Comparison of ENCODE assay signal across 1 cellular context in genomic region chr17:7328840-7329359, GRCh38.
A peak's percentile ranks its signal among the peaks of the same experiment; 100 is the strongest.
TF ChIP-seq lines count a peak whose summit lies in the region.

TSS of gene NEURL4 (minus strand) at chr17:7329335. CDS start at chr17:7329312, 23 bp downstream.

TF ChIP-seq in GM12878, 131 proteins besides CTCF, POLR2A, EP300 and RAD21 (continued from another document):
- TF ChIP-seq SMAD1 (IDR thresholded peaks at IDR 0.05; ENCODE audit: low read depth, partially characterized antibody) (no peak), FOXM1 (IDR thresholded peaks at IDR 0.05; ENCODE audit: low read depth, low read length) (no peak), NR2C2 (IDR thresholded peaks at IDR 0.05; ENCODE audit: borderline replicate concordance, control insufficient read depth, insufficient read length, low read depth) (no peak), CHD1 (IDR thresholded peaks at IDR 0.05; ENCODE audit: low read depth, low read length) (0 out of 2 replicates have a peak, but pooled peaks have one; percentile 52), RB1 (IDR thresholded peaks at IDR 0.05; ENCODE audit: borderline replicate concordance) (no peak), BHLHE40 (IDR thresholded peaks at IDR 0.05; ENCODE audit: borderline replicate concordance in 1 of 2, low read depth in 2 of 2, low read length in 1 of 2) (no peak), MTA3 (IDR thresholded peaks at IDR 0.05; ENCODE audit: borderline replicate concordance, low read length) (no peak)
